Comparison of ENCODE assay signal across 23 cellular contexts in the genomic region with DNA sequence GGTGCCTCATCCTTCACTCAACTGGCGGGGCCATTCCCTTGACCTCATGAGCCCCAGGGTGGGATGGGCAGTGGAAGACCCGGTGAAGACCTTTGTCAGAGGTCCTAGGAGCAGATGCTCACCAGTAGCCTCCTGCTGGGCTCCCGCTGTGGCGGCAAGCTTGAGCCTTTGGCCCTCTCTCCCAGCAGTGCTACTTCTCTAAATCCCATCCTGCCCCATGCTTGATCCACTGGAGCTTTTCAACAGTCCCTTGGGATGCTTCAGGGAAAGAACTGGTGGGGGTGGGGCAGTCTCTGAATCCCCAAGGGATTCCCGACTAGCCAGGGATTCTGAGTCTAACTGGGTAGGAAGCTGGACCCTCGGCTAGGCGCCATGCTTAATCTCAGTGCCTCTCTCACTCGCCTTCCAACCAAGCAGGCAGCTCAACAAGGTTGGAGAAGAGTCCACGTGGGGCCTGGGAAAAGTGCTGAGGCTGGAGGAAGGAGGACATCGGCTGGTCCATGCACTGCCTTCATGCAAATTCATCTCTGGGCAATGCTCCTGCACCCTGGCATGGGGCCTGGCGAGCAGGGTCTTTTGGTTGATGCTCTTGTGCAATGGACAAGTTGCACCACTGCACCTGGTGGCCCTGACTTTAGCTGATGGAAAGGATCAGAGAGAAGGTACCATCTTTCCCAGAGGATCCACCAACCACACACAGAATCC.
"Had no signal": no experiment of that assay in that cellular context is flagged by ENCODE, and none has a peak within 500 bp of the region (broad histone marks: within the 10 kb centered on the region; RNA-seq: fewer than 3 reads in every experiment).

No MANE protein-coding gene starts in this region.

- H3K4me3 ChIP-seq: SK-N-MC had no signal

- H3K4me3 Mint-ChIP-seq: activated CD4-positive, alpha-beta memory T cell treated with anti-CD3 and anti-CD28 coated beads for 36 hours; activated CD4-positive, alpha-beta T cell treated with anti-CD3 and anti-CD28 coated beads, Interleukin-2, amount 10 ng/mL, durations not matched to agents 7 days and 5 days; activated naive CD4-positive, alpha-beta T cell treated with anti-CD3 and anti-CD28 coated beads, Interleukin-2, amount 10 ng/mL, durations not matched to agents 7 days and 5 days; activated naive CD8-positive, alpha-beta T cell treated with anti-CD3 and anti-CD28 coated beads for 36 hours; activated T-helper 17 cell treated with anti-CD3 and anti-CD28 coated beads, Interleukin-2, amount 50 U/mL, for 72 hours; T-cell had no signal

- H3K4me1 Mint-ChIP-seq: activated CD4-positive, alpha-beta T cell treated with anti-CD3 and anti-CD28 coated beads, Interleukin-2, amount 10 ng/mL, durations not matched to agents 7 days and 5 days; activated naive CD4-positive, alpha-beta T cell treated with anti-CD3 and anti-CD28 coated beads, Interleukin-2, amount 10 ng/mL, durations not matched to agents 7 days and 5 days; activated naive CD8-positive, alpha-beta T cell treated with anti-CD3 and anti-CD28 coated beads for 36 hours; activated T-helper 17 cell treated with anti-CD3 and anti-CD28 coated beads, Interleukin-2, amount 50 U/mL, for 72 hours; T-cell had no signal

- ATAC-seq: activated T-helper 17 cell treated with anti-CD3 and anti-CD28 coated beads, Interleukin-2, amount 50 U/mL, for 72 hours; T-cell had no signal

- H3K9me3 Mint-ChIP-seq: activated CD4-positive, alpha-beta memory T cell treated with anti-CD3 and anti-CD28 coated beads for 36 hours; activated CD4-positive, alpha-beta T cell treated with anti-CD3 and anti-CD28 coated beads, Interleukin-2, amount 10 ng/mL, durations not matched to agents 7 days and 5 days; activated naive CD4-positive, alpha-beta T cell treated with anti-CD3 and anti-CD28 coated beads, Interleukin-2, amount 10 ng/mL, durations not matched to agents 7 days and 5 days; activated naive CD8-positive, alpha-beta T cell treated with anti-CD3 and anti-CD28 coated beads for 36 hours; activated T-helper 17 cell treated with anti-CD3 and anti-CD28 coated beads, Interleukin-2, amount 50 U/mL, for 72 hours; T-cell had no signal

- H3K27ac ChIP-seq: SK-N-MC had no signal

- DNase-seq: activated CD4-positive, alpha-beta memory T cell treated with anti-CD3 and anti-CD28 coated beads for 36 hours; activated CD4-positive, alpha-beta T cell treated with anti-CD3 and anti-CD28 coated beads, Interleukin-2, amount 10 ng/mL, durations not matched to agents 7 days and 5 days; activated CD4-positive, CD25-positive, alpha-beta regulatory T cell; activated CD8-positive, alpha-beta memory T cell treated with anti-CD3 and anti-CD28 coated beads for 24 hours; activated gamma-delta T cell treated with Interleukin-2 at 50 U/mL for 16 hours; activated naive CD4-positive, alpha-beta T cell treated with anti-CD3 and anti-CD28 coated beads, Interleukin-2, amount 10 ng/mL, durations not matched to agents 7 days and 5 days; activated naive CD8-positive, alpha-beta T cell treated with anti-CD3 and anti-CD28 coated beads for 36 hours; activated T-cell treated with anti-CD3 and anti-CD28 coated beads, Interleukin-2, amount 50 U/mL, for 48 hours; cerebellar nuclear complex; Karpas-422; NCI-H1105 treated with DMSO at 0.1 percent for 48 hours; NCI-H1436 treated with DMSO at 0.1 percent for 48 hours; NCI-H187 treated with DMSO at 0.1 percent for 48 hours; NCI-H2081 treated with DMSO at 0.1 percent for 48 hours; NCI-H2171; NCI-H2227 treated with DMSO at 0.1 percent for 48 hours; NCI-H446 treated with DMSO at 0.1 percent for 48 hours; NCI-H748 treated with DMSO at 0.1 percent for 48 hours; T-cell; T-helper 2 cell; T1000 had no signal

- H3K27ac Mint-ChIP-seq: activated CD4-positive, alpha-beta memory T cell treated with anti-CD3 and anti-CD28 coated beads for 36 hours; activated CD4-positive, alpha-beta T cell treated with anti-CD3 and anti-CD28 coated beads, Interleukin-2, amount 10 ng/mL, durations not matched to agents 7 days and 5 days; activated naive CD4-positive, alpha-beta T cell treated with anti-CD3 and anti-CD28 coated beads, Interleukin-2, amount 10 ng/mL, durations not matched to agents 7 days and 5 days; activated naive CD8-positive, alpha-beta T cell treated with anti-CD3 and anti-CD28 coated beads for 36 hours; activated T-helper 17 cell treated with anti-CD3 and anti-CD28 coated beads, Interleukin-2, amount 50 U/mL, for 72 hours; T-cell had no signal

- H3K36me3 Mint-ChIP-seq: activated CD4-positive, alpha-beta memory T cell treated with anti-CD3 and anti-CD28 coated beads for 36 hours; activated naive CD4-positive, alpha-beta T cell treated with anti-CD3 and anti-CD28 coated beads, Interleukin-2, amount 10 ng/mL, durations not matched to agents 7 days and 5 days; activated naive CD8-positive, alpha-beta T cell treated with anti-CD3 and anti-CD28 coated beads for 36 hours; T-cell had no signal
